ENCODE assay signal across 22 cellular contexts in genomic region chr7:112649560-112649959, GRCh38.
A peak's percentile ranks its signal among the peaks of the same experiment; 100 is the strongest.
DNase-seq lines count a peak whose midpoint lies in the region; ATAC-seq, FAIRE-seq and TF ChIP-seq lines count a peak whose summit lies in the region.
"Had no signal": no experiment of that assay in that cellular context is flagged by ENCODE, and none has a peak within 500 bp of the region (broad histone marks: within the 10 kb centered on the region; RNA-seq: fewer than 3 reads in every experiment).

No MANE protein-coding gene starts in this region.

- H3F3A ChIP-seq in PC-3 (ENCODE audit: low read length, unreplicated experiment) = no peaks in the 10 kb centered on the region

- no peaks in the 10 kb centered on the region for H3K9me1 ChIP-seq in endothelial cell of umbilical vein (replicated peaks; ENCODE audit: control insufficient read depth, extremely low read depth, insufficient read depth, low read length)

- H3K79me2 ChIP-seq in PC-3 (ENCODE audit: low read length) (no peaks in the 10 kb centered on the region), endothelial cell of umbilical vein (ENCODE audit: control insufficient read depth, insufficient read depth, low read length) (no peaks in the 10 kb centered on the region)

- H2AFZ ChIP-seq in PC-3 (ENCODE audit: low read length) (no peak overlapping the region), endothelial cell of umbilical vein (ENCODE audit: low read depth, low read length) (no peak overlapping the region)
- H2AFZ ChIP-seq: PC-9 had no signal

- H3K27me3 ChIP-seq in PC-3 (ENCODE audit: low read length) (no peaks in the 10 kb centered on the region), endothelial cell of umbilical vein (ENCODE audit: control insufficient read depth in 2 of 2, insufficient read depth in 2 of 2, low read length in 2 of 2) (no peaks in the 10 kb centered on the region)
- H3K27me3 ChIP-seq: BE2C had no signal

- intact Hi-C loops in PC-3 (cut with micrococcal nuclease) = no loop called here
- intact Hi-C loops in endothelial cell of umbilical vein (cut with micrococcal nuclease) = no loop called here

- no peak overlapping the region for H3K27ac ChIP-seq in PC-3 (ENCODE audit: low read length)
- no peak overlapping the region for H3K27ac ChIP-seq in endothelial cell of umbilical vein (ENCODE audit: insufficient read depth, low read depth, low read length)
- H3K27ac ChIP-seq: HL-60, PC-9 had no signal

- H4K20me1 ChIP-seq in PC-3 (ENCODE audit: low read length) (no peaks in the 10 kb centered on the region), endothelial cell of umbilical vein (replicated peaks; ENCODE audit: control insufficient read depth, extremely low read depth, insufficient read depth, low read length) (no peaks in the 10 kb centered on the region)

- H3K9ac ChIP-seq in PC-3 (ENCODE audit: low read length) (no peak overlapping the region), endothelial cell of umbilical vein (replicated peaks; ENCODE audit: extremely low read depth, insufficient read depth, low read length) (no peak overlapping the region)

- CTCF ChIA-PET in PC-3 (lab: Charles Lee) = no interaction called here
- CTCF ChIA-PET in endothelial cell of umbilical vein (lab: Charles Lee) = no interaction called here

- H3K4me1 ChIP-seq in PC-3 (ENCODE audit: insufficient read depth, low read length) (no peaks in the 10 kb centered on the region), endothelial cell of umbilical vein (ENCODE audit: control insufficient read depth, extremely low read depth, insufficient read depth, low read length) (no peaks in the 10 kb centered on the region)
- H3K4me1 ChIP-seq: BE2C had no signal

- TF ChIP-seq POLR2A in endothelial cell of umbilical vein (IDR thresholded peaks at IDR 0.05; ENCODE audit: low read depth, low read length) (no peak), erythroblast (IDR thresholded peaks at IDR 0.05; ENCODE audit: low read length) (no peak)

- dilution Hi-C loops in endothelial cell of umbilical vein (cut with MboI; ENCODE audit: extremely low pct_ligation_motif_present, low sequenced_read_pairs) = no loop called here

- H3K4me2 ChIP-seq in PC-3 (ENCODE audit: low read length) (no peak overlapping the region), endothelial cell of umbilical vein (ENCODE audit: insufficient read depth, low read length) (no peak overlapping the region)
- H3K4me2 ChIP-seq: PC-9 had no signal

- POLR2A ChIA-PET in PC-3 (lab: Charles Lee; ENCODE audit: unreplicated experiment) (no interaction called here), endothelial cell of umbilical vein (lab: Charles Lee) (no interaction called here)

- BruUV-seq in PC-3 (replicated peaks; lab: Mats Ljungman, UMichigan) = no TSS peak
- BruUV-seq in endothelial cell of umbilical vein (replicated peaks; lab: Mats Ljungman, UMichigan) = no TSS peak

- no peak for ATAC-seq in PC-3
- ATAC-seq: Right ventricle myocardium inferior had no signal

- TF ChIP-seq CTCF in PC-3 (conservative IDR thresholded peaks at IDR 0.05; ENCODE audit: low read depth, low read length) (no peak), endothelial cell of umbilical vein (IDR thresholded peaks at IDR 0.05; ENCODE audit: extremely low read depth in 1 of 2, insufficient read depth in 1 of 2, low read depth in 1 of 2, low read length in 2 of 2) (no peak)

- FAIRE-seq in endothelial cell of umbilical vein (lab: Jason Lieb, UNC) = no peak
- FAIRE-seq: GM12892, H54 had no signal

- no peak overlapping the region for H3K4me3 ChIP-seq in PC-3 (ENCODE audit: low read length)
- no peak overlapping the region for H3K4me3 ChIP-seq in endothelial cell of umbilical vein (replicated peaks in 1 of 3; ENCODE audit: insufficient read depth in 1 of 3, low read depth in 1 of 3, low read length in 3 of 3)
- H3K4me3 ChIP-seq: PC-9 had no signal

- H3K9me3 ChIP-seq in PC-3 (ENCODE audit: low read length) (no peaks in the 10 kb centered on the region), endothelial cell of umbilical vein (replicated peaks; ENCODE audit: control insufficient read depth, insufficient read depth, low read length) (no peaks in the 10 kb centered on the region)
- H3K9me3 ChIP-seq: BE2C had no signal

- no peaks in the 10 kb centered on the region for H3K9me2 ChIP-seq in PC-3 (replicated peaks; ENCODE audit: low read length)

- H3K36me3 ChIP-seq in PC-3 (ENCODE audit: low read depth, low read length) = no peaks in the 10 kb centered on the region
- no peaks in the 10 kb centered on the region for H3K36me3 ChIP-seq in endothelial cell of umbilical vein (ENCODE audit: control insufficient read depth in 2 of 2, extremely low read depth in 1 of 2, insufficient read depth in 2 of 2, low read length in 2 of 2)
- H3K36me3 ChIP-seq: BE2C had no signal

- DNase-seq in HCEC 1CT (peak; percentile 62), PC-3 (peak; percentile 39), endothelial cell of umbilical vein (ENCODE audit: low read depth, low spot score) (no peak), renal cortical epithelial cell (ENCODE audit: low read depth) (peak; percentile 6), middle frontal gyrus (ENCODE audit: extremely low spot score, low spot score) (no peak), erythroblast (lab: John Stamatoyannopoulos, UW) (no peak), mesenteric fat pad (ENCODE audit: low spot score) (no peak)
- DNase-seq: BE2C; Calu3; CD4-positive, alpha-beta T cell; DMS79 treated with DMSO at 0.1 percent for 48 hours; MV-4-11; NCI-H1417; NCI-H2029 treated with DMSO at 0.1 percent for 48 hours; NCI-H2171 treated with DMSO at 0.1 percent for 48 hours; NCI-H510A; NCI-H774; PC-9 had no signal

TF ChIP-seq in endothelial cell of umbilical vein, 7 proteins besides CTCF, POLR2A, EP300 and RAD21:
- no peak for TF ChIP-seq MAX (IDR thresholded peaks at IDR 0.05; ENCODE audit: insufficient read depth, insufficient read length)
- peak; percentile 29 for TF ChIP-seq JUN (IDR thresholded peaks at IDR 0.05; ENCODE audit: borderline replicate concordance, insufficient read depth, insufficient read length, low read depth)
- no peak for TF ChIP-seq FOS (IDR thresholded peaks at IDR 0.05; ENCODE audit: borderline replicate concordance, insufficient read depth, low read length)
- TF ChIP-seq EZH2 (IDR thresholded peaks at IDR 0.05; ENCODE audit: borderline replicate concordance, low read depth, low read length, severe bottlenecking) = no peak
- no peak for TF ChIP-seq GATA2 (IDR thresholded peaks at IDR 0.05; ENCODE audit: insufficient read depth, insufficient read length, low read depth, low read length)
- TF ChIP-seq POLR2AphosphoS5 (IDR thresholded peaks at IDR 0.05; ENCODE audit: insufficient read depth, low read depth, low read length) = no peak
- no peak for TF ChIP-seq MYC (IDR thresholded peaks at IDR 0.05; ENCODE audit: low read depth, low read length)

Comparison
In these comparisons a context has a peak if more than half of its experiments do, and no peak if none do; other contexts are left out.
1. DNase-seq: peak in HCEC 1CT (single experiment), PC-3 (single experiment) and renal cortical epithelial cell (single experiment); none in endothelial cell of umbilical vein (single experiment), middle frontal gyrus (single experiment), erythroblast (0 of 2) and mesenteric fat pad (single experiment).